Comparison of ENCODE assay signal across 8 cellular contexts in genomic region chr16:3880623-3881498, GRCh38. TPM values are rescaled to one million over a fixed set of nuclear protein-coding genes. Genes with fewer than 3 reads are reported as not detected.
DNase-seq lines count a peak whose midpoint lies in the region; ATAC-seq and TF ChIP-seq lines count a peak whose summit lies in the region.

Gene CREBBP (minus strand): TSS chr16:3880713. CDS start chr16:3879916, 797 bp downstream.

- no peak for TF ChIP-seq CTCF in AG09319 (IDR thresholded peaks at IDR 0.05; ENCODE audit: low read depth, low read length)
- TF ChIP-seq CTCF in choroid plexus epithelial cell (conservative IDR thresholded peaks at IDR 0.05; ENCODE audit: low read depth, low read length) = no peak

- peak within 1 kb of the TSS; percentile 89 for H3K4me3 ChIP-seq in choroid plexus epithelial cell (ENCODE audit: low read depth, low read length)

- peak; percentile 71 for ATAC-seq in GM19043 (IDR thresholded peaks at IDR 0.05; ENCODE audit: low read depth, unreplicated experiment)
- ATAC-seq in HG03378 (IDR thresholded peaks at IDR 0.05; ENCODE audit: unreplicated experiment) = peak; percentile 58

- peak; percentile 76 for DNase-seq in AG09319 (ENCODE audit: extremely low read depth, low read depth)
- DNase-seq in NCI-H460 (ENCODE audit: extremely low read depth, low read depth) = peak; percentile 82
- peak; percentile 70 to 78 for DNase-seq in activated CD4-positive, alpha-beta T cell treated with anti-CD3 and anti-CD28 coated beads for 24 hours (ENCODE audit: low read depth in 2 of 2)
- peak; percentile 89 for DNase-seq in choroid plexus epithelial cell (ENCODE audit: low read depth)
- DNase-seq in kidney glomerular epithelial cell (lab: John Stamatoyannopoulos, UW) = peak; percentile 67
- peak; percentile 66 to 77 for DNase-seq in stimulated activated CD4-positive, alpha-beta T cell treated with anti-CD3 and anti-CD28 coated beads, Interleukin-15, amount 100 ng/mL, for 48 hours (ENCODE audit: low read depth in 2 of 2)

RNA-seq across cellular contexts. Expression of gene CREBBP, which starts in this region (rescaled TPM):
- 15.2 and 15.8 TPM in 2 replicates for total RNA-seq in NCI-H460 (2014; rRNA removed; shearing (Covaris generic))
- polyA plus RNA-seq in NCI-H460 (2014; cell fraction: nucleus; rRNA removed) = 2.7 and 4.3 TPM in 2 replicates

Comparison
In these comparisons a context has a peak if more than half of its experiments do, and no peak if none do; other contexts are left out.
1. Peak in every context shown above with its lines: DNase-seq, ATAC-seq and H3K4me3 ChIP-seq.